In the genomic region with DNA sequence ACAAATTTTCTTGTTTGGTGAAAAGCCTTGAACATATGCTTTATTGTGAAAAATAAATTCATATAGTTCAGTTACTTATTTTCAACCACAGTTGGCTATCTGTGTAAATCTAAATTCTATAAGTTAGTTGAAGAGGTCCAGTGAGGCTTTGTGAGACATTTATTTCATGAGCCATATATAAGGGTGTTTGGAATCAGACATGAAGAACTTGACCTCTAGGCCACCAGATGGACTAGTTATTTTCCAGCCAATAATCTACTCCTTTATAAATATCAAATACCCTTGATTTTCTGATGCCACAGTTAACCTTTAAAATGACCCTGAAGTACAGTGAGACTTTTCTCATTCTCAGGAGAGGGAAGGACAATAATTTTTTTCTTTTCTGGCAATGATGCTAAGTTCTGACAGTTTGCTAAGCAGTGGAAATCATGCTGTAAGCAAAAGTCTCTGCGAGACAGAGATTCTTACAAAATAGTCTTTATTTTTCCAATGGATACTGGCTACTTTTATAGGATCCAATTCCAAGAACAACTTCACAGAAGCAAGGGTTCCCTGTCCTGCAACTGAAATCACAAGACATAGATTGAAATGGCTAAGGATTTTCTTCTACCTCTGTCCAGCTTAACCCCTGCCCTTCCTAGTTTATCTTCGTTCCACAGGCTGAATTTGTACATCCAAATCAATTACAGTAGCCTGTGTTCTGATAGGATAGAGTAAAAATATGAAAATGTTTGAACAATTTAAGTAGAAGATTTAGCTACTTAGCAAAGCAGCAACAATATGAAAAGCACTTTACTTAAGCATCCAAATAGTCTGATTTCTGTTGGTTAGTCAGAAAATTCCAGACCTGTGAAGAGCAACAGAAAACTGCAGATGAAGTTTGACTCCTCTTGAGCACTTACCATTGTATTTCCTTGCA, we compare ENCODE assay signal across 14 cellular contexts. TPM values are rescaled to one million over a fixed set of nuclear protein-coding genes. Genes with fewer than 3 reads are reported as not detected.
DNase-seq lines count a peak whose midpoint lies in the region; ATAC-seq, FAIRE-seq and TF ChIP-seq lines count a peak whose summit lies in the region.
"Had no signal": no experiment of that assay in that cellular context is flagged by ENCODE, and none has a peak within 500 bp of the region (broad histone marks: within the 10 kb centered on the region; RNA-seq: fewer than 3 reads in every experiment).

No MANE protein-coding gene starts in this region.

- H3K27ac ChIP-seq in A549 = peak overlapping the region in 1 of 2 experiments; percentile 48; a peak in 1 of 6 replicates
- H3K27ac ChIP-seq in endothelial cell of umbilical vein (ENCODE audit: insufficient read depth, low read depth, low read length) = peak overlapping the region; percentile 92
- H3K27ac ChIP-seq: BLaER1 treated with 17β-estradiol and CSF1 and Interleukin-3, amounts not matched to agents 10 nM and 100 nM had no signal

- H4K20me1 ChIP-seq in endothelial cell of umbilical vein (replicated peaks; ENCODE audit: control insufficient read depth, extremely low read depth, insufficient read depth, low read length) = no peaks in the 10 kb centered on the region
- H4K20me1 ChIP-seq: BLaER1 treated with 17β-estradiol and CSF1 and Interleukin-3, amounts not matched to agents 10 nM and 100 nM had no signal

- dilution Hi-C loops in endothelial cell of umbilical vein (cut with MboI; ENCODE audit: extremely low pct_ligation_motif_present, low sequenced_read_pairs) = no loop called here

- H3K9me3 ChIP-seq in A549 (peaks cover 3% of the 10 kb centered on the region; the same call in 1 of the 3 replicates), endothelial cell of umbilical vein (replicated peaks; ENCODE audit: control insufficient read depth, insufficient read depth, low read length) (no peaks in the 10 kb centered on the region)

- H3K36me3 Mint-ChIP-seq in nephron (ENCODE audit: low read depth) = peaks cover 17% of the 10 kb centered on the region

- H3K4me1 ChIP-seq in A549 = peaks cover 16% of the 10 kb centered on the region
- H3K4me1 ChIP-seq in endothelial cell of umbilical vein (ENCODE audit: control insufficient read depth, extremely low read depth, insufficient read depth, low read length) = peaks cover 21% of the 10 kb centered on the region
- H3K4me1 ChIP-seq: BLaER1 treated with 17β-estradiol and CSF1 and Interleukin-3, amounts not matched to agents 10 nM and 100 nM had no signal

- peak overlapping the region; percentile 93 for H3K9ac ChIP-seq in endothelial cell of umbilical vein (replicated peaks; ENCODE audit: extremely low read depth, insufficient read depth, low read length)
- H3K9ac ChIP-seq: BLaER1 treated with 17β-estradiol and CSF1 and Interleukin-3, amounts not matched to agents 10 nM and 100 nM had no signal

- no peak for TF ChIP-seq RAD21 in A549 (conservative IDR thresholded peaks at IDR 0.05 in 1 of 2, IDR thresholded peaks at IDR 0.05 in 1 of 2)

- no peak for TF ChIP-seq EP300 in A549 (IDR thresholded peaks at IDR 0.05)

- peak overlapping the region; percentile 59; the same call in 1 of the 3 replicates for H3K4me3 ChIP-seq in A549
- peak overlapping the region; percentile 92 to 98 (median 97) for H3K4me3 ChIP-seq in endothelial cell of umbilical vein (replicated peaks in 1 of 3; ENCODE audit: insufficient read depth in 1 of 3, low read depth in 1 of 3, low read length in 3 of 3)
- H3K4me3 ChIP-seq: BLaER1 treated with 17β-estradiol and CSF1 and Interleukin-3, amounts not matched to agents 10 nM and 100 nM had no signal

- 16% methylated on average over 2 of the region's 2 CpGs for WGBS in A549 (ENCODE audit: missing lambda C conversion rate)

- H2AFZ ChIP-seq in endothelial cell of umbilical vein (ENCODE audit: low read depth, low read length) = no peak overlapping the region

- no TSS peak for BruUV-seq in endothelial cell of umbilical vein (replicated peaks; lab: Mats Ljungman, UMichigan)

- peaks cover 26% of the 10 kb centered on the region for H3K27me3 Mint-ChIP-seq in nephron (ENCODE audit: low read depth)

- peak overlapping the region; percentile 6 to 72 (median 49) for H3K27ac Mint-ChIP-seq in nephron

- H3K4me2 ChIP-seq in A549 (peak overlapping the region; percentile 67), endothelial cell of umbilical vein (ENCODE audit: insufficient read depth, low read length) (peak overlapping the region; percentile 95)
- H3K4me2 ChIP-seq: BLaER1 treated with 17β-estradiol and CSF1 and Interleukin-3, amounts not matched to agents 10 nM and 100 nM had no signal

- POLR2A ChIA-PET in A549 (lab: Yijun Ruan, JAX) = no interaction called here
- POLR2A ChIA-PET in endothelial cell of umbilical vein (lab: Charles Lee) = no interaction called here

- no peaks in the 10 kb centered on the region for H3K9me1 ChIP-seq in endothelial cell of umbilical vein (replicated peaks; ENCODE audit: control insufficient read depth, extremely low read depth, insufficient read depth, low read length)

- TF ChIP-seq CTCF in A549 (IDR thresholded peaks at IDR 0.05) = no peak
- TF ChIP-seq CTCF in endothelial cell of umbilical vein (IDR thresholded peaks at IDR 0.05; ENCODE audit: extremely low read depth in 1 of 2, insufficient read depth in 1 of 2, low read depth in 1 of 2, low read length in 2 of 2) = no peak
- no peak for TF ChIP-seq CTCF in nephron (IDR thresholded peaks at IDR 0.05; ENCODE audit: unreplicated experiment in 3 of 3)

- no peak for ATAC-seq in A549
- ATAC-seq in stimulated activated naive CD8-positive, alpha-beta T cell treated with anti-CD3 and anti-CD28 coated beads, Interleukin-15, Interleukin-2, amounts not matched to agents 100 U/mL and 50 U/mL, for 24 hours = no peak
- ATAC-seq in GM18502 (IDR thresholded peaks at IDR 0.05; ENCODE audit: poor library complexity, unreplicated experiment) = no peak

- H3K27me3 ChIP-seq in endothelial cell of umbilical vein (ENCODE audit: control insufficient read depth in 2 of 2, insufficient read depth in 2 of 2, low read length in 2 of 2) = no peaks in the 10 kb centered on the region
- H3K27me3 ChIP-seq: BLaER1 treated with 17β-estradiol and CSF1 and Interleukin-3, amounts not matched to agents 10 nM and 100 nM had no signal

- H3K4me3 Mint-ChIP-seq in nephron = peak overlapping the region; percentile 92 to 94 (median 92)

- H3K79me2 ChIP-seq in endothelial cell of umbilical vein (ENCODE audit: control insufficient read depth, insufficient read depth, low read length) = peaks cover 87% of the 10 kb centered on the region

- H3K9me3 Mint-ChIP-seq in nephron = peaks cover 3% of the 10 kb centered on the region

- H3K36me3 ChIP-seq in endothelial cell of umbilical vein (ENCODE audit: control insufficient read depth in 2 of 2, extremely low read depth in 1 of 2, insufficient read depth in 2 of 2, low read length in 2 of 2) = no peaks in the 10 kb centered on the region
- H3K36me3 ChIP-seq: BLaER1 treated with 17β-estradiol and CSF1 and Interleukin-3, amounts not matched to agents 10 nM and 100 nM had no signal

- FAIRE-seq in A549 (lab: Jason Lieb, UNC) = no peak
- no peak for FAIRE-seq in endothelial cell of umbilical vein (lab: Jason Lieb, UNC)

- CTCF ChIA-PET in A549 (lab: Yijun Ruan, JAX) (no interaction called here), endothelial cell of umbilical vein (lab: Charles Lee) (interaction anchor here (0.9 to 2.1 kb wide), 7 partner anchors 18 to 582 kb away, joined by 3 to 9 read pairs (median 4); no protein-coding TSS in a partner anchor)

- intact Hi-C loops in endothelial cell of umbilical vein (cut with micrococcal nuclease) = loop anchor here (1.0 to 10.0 kb wide), 3 partner anchors 18 to 510 kb away; no protein-coding TSS in a partner anchor

- DNase-seq in A549 (ENCODE audit: low read depth in 1 of 2, low spot score in 1 of 2) (no peak), NCI-H69 (lab: John Stamatoyannopoulos, UW) (peak; percentile 38), endothelial cell of umbilical vein (ENCODE audit: low read depth, low spot score) (peak; percentile 73), putamen (ENCODE audit: low spot score) (no peak), GM19240 (ENCODE audit: insufficient read length, low spot score) (no peak)
- no peak for DNase-seq in stimulated activated naive CD8-positive, alpha-beta T cell treated with anti-CD3 and anti-CD28 coated beads, Interleukin-15, Interleukin-2, amounts not matched to agents 100 U/mL and 50 U/mL, for 24 hours
- DNase-seq: activated effector memory CD4-positive, alpha-beta T cell treated with anti-CD3 and anti-CD28 coated beads, Interleukin-2, amount 50 U/mL, for 16 hours; foreskin melanocyte; NCI-H1048; posterior cingulate gyrus; stimulated activated CD8-positive, alpha-beta memory T cell treated with anti-CD3 and anti-CD28 coated beads, Interleukin-4, amount 100 ng/mL, for 48 hours had no signal

- TF ChIP-seq POLR2A in A549 (IDR thresholded peaks at IDR 0.05; ENCODE audit: low read length) = no peak
- TF ChIP-seq POLR2A in endothelial cell of umbilical vein (IDR thresholded peaks at IDR 0.05; ENCODE audit: low read depth, low read length) = no peak

- H3K4me1 Mint-ChIP-seq in nephron = peaks cover 43% of the 10 kb centered on the region

TF ChIP-seq in A549, 52 proteins besides CTCF, POLR2A, EP300 and RAD21 (continues in another document):
- TF ChIP-seq RNF2 (IDR thresholded peaks at IDR 0.05; ENCODE audit: borderline replicate concordance, low read depth) (no peak), HOXB13 (CRISPR knock-in tag; IDR thresholded peaks at IDR 0.05; ENCODE audit: low read depth) (no peak), CBX8 (IDR thresholded peaks at IDR 0.05) (no peak), TFCP2L1 (CRISPR knock-in tag; IDR thresholded peaks at IDR 0.05) (no peak)

TF ChIP-seq in endothelial cell of umbilical vein, 7 proteins besides CTCF, POLR2A, EP300 and RAD21 (continues in another document):
- TF ChIP-seq GATA2 (IDR thresholded peaks at IDR 0.05; ENCODE audit: insufficient read depth, insufficient read length, low read depth, low read length) = no peak

RNA-seq across cellular contexts. Expression of gene ARSJ, which starts 2.3 kb away (rescaled TPM):
- polyA plus RNA-seq in A549 (2011; rRNA removed) (8.6 and 11.8 TPM in 2 replicates), A549 (2017; fragmentation: RNase III; extraction: RNeasy Plus Mini Kit Qiagen cat#74134 plus additional on column Dnase treatment) (3.0 to 3.6 TPM (median 3.5 TPM) in 3 replicates), endothelial cell of umbilical vein (16.3 and 21.9 TPM in 2 replicates)
- polyA plus RNA-seq in A549 (2012; cell fraction: cytosol; rRNA removed) = 2.4 and 2.8 TPM in 2 replicates
- 2.5 and 2.7 TPM in 2 replicates for polyA plus RNA-seq in A549 (2012; cell fraction: nucleus; rRNA removed)
- 7.5 and 9.2 TPM in 2 replicates for polyA minus RNA-seq in A549 (2011; rRNA and poly(A)+ RNA removed)
- total RNA-seq in endothelial cell of umbilical vein = 44.0 and 50.0 TPM in 2 replicates
- 21.2 and 22.9 TPM in 2 replicates for polyA plus RNA-seq in endothelial cell of umbilical vein (2011; cell fraction: cytosol; rRNA removed)
- 30.7 and 36.0 TPM in 2 replicates for polyA plus RNA-seq in endothelial cell of umbilical vein (2011; cell fraction: nucleus; rRNA removed)
- 37.8 and 39.0 TPM in 2 replicates for polyA plus RNA-seq in endothelial cell of umbilical vein (2012)
- 45.1 and 46.4 TPM in 2 replicates for polyA minus RNA-seq in endothelial cell of umbilical vein
- polyA minus RNA-seq in endothelial cell of umbilical vein (2011; cell fraction: cytosol; rRNA and poly(A)+ RNA removed) = 0.41 TPM
- 120 and 128 TPM in 2 replicates for polyA minus RNA-seq in endothelial cell of umbilical vein (2011; cell fraction: nucleus; rRNA and poly(A)+ RNA removed)

Comparison
In these comparisons a context has a peak if more than half of its experiments do, and no peak if none do; other contexts are left out.
1. DNase-seq: peak in NCI-H69 (single experiment) and endothelial cell of umbilical vein (single experiment); none in A549 (0 of 2), stimulated activated naive CD8-positive, alpha-beta T cell treated with anti-CD3 and anti-CD28 coated beads, Interleukin-15, Interleukin-2, amounts not matched to agents 100 U/mL and 50 U/mL, for 24 hours (single experiment), putamen (single experiment) and GM19240 (single experiment).